ENCODE assay signal across 2 cellular contexts in the genomic region with DNA sequence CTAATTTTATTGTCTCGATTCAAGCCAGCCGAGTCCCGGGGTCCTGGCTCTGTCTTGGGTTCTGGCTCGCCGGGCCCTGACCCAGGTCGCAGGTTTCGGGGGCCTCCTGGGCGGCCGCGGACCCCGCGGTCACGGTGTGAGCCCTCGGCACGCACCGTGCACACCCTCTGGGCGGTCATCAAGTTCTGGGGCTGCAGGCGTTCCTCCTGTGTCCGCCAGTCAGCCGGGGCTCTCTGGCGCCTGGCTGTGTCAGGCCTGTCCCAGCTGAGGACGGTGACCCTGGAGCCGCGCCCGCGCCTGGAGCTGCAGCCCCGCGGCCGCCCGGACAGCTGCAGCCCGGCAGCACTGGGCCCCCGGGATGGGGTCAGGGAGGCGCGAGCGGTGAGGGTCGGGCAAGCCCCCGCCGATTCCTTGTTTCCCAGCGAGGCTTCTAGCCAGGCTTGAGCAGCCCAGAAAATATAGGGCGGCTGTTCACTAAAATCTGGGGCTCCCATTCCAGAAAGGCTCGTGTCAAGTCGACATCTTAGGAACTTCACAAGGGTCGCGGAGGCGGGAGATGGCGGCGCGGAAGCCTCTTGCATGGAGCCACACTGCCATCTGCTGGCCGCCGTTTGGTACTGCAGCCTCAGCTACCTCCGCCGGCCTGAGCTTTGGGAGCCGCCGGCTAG.
A peak's percentile ranks its signal among the peaks of the same experiment; 100 is the strongest.
TF ChIP-seq lines count a peak whose summit lies in the region.

No MANE protein-coding gene starts in this region.

TF ChIP-seq in IMR-90, 13 proteins besides CTCF, POLR2A, EP300 and RAD21:
- TF ChIP-seq RFX5 (IDR thresholded peaks at IDR 0.05; ENCODE audit: low read depth, low read length) (no peak), MAZ (IDR thresholded peaks at IDR 0.05; ENCODE audit: borderline replicate concordance, low read depth, low read length) (peak; percentile 32; the same call in 1 of the 2 replicates), SMC3 (IDR thresholded peaks at IDR 0.05; ENCODE audit: low read depth, low read length) (peak; percentile 79)
- TF ChIP-seq, protein P1, sequence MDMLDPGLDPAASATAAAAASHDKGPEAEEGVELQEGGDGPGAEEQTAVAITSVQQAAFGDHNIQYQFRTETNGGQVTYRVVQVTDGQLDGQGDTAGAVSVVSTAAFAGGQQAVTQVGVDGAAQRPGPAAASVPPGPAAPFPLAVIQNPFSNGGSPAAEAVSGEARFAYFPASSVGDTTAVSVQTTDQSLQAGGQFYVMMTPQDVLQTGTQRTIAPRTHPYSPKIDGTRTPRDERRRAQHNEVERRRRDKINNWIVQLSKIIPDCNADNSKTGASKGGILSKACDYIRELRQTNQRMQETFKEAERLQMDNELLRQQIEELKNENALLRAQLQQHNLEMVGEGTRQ (IDR thresholded peaks at IDR 0.05; ENCODE audit: low read depth, low read length): no peak
TF ChIP-seq in IMR-90: peak in this region for 2.

TF ChIP-seq in neural cell, 6 proteins besides CTCF, POLR2A, EP300 and RAD21:
- TF ChIP-seq MXI1 (conservative IDR thresholded peaks at IDR 0.05; ENCODE audit: poor library complexity, severe bottlenecking) (peak; percentile 27), SMC3 (conservative IDR thresholded peaks at IDR 0.05; ENCODE audit: poor library complexity) (peak; percentile 98), TAF1 (IDR thresholded peaks at IDR 0.05; ENCODE audit: low read depth) (no peak)
